ENCODE assay signal across 1 cellular context in the genomic region with DNA sequence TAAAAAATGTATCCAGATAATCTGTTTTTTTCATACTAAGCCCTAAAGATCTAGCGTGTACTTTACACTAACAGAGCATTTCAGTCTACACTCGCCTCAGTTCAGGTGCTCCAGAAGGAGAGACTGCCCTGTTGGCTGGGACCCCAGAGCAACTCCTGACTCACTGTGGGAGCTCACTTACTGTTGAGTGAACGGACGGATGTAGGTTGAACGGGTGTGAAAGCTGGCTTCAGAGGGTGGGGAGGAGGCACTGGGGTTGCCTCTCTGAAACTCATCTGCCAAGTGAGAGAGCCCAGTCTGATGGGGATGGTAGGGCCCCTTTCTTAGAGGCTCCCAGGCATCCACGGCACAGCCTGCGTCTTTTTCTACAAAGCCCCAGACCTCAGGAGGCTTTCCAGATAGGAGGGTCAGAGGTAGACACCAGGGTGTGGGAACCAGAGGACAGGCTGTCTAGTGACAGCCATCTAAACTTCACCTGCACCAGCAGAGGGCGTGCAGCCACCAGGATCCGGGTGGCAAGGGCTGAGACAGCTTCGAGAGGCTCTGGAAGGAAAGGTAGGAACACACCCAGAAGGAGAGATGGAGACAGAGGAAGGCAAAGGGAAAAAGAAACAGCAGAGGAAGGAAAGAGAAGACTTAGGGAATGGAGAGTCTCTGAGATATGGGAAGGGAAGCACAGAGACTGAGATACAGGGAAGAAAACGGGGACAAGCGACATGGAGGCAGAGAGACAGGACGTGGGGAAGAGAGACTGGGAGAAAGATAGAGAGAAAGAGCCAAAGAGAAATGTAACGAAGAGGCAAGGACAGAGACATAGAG.
TF ChIP-seq lines count a peak whose summit lies in the region.

No MANE protein-coding gene starts in this region.

TF ChIP-seq in K562, 482 proteins besides CTCF, POLR2A, EP300 and RAD21 (continued from another document and continues in another):
- TF ChIP-seq BRF2 (IDR thresholded peaks at IDR 0.05; ENCODE audit: borderline replicate concordance, insufficient read depth, insufficient read length), result no peak
- no peak for TF ChIP-seq FOXJ2 (tag; IDR thresholded peaks at IDR 0.05)
- TF ChIP-seq HNRNPUL1 (IDR thresholded peaks at IDR 0.05; ENCODE audit: low read length), result no peak
- peak; percentile 98 for TF ChIP-seq LARP7 (IDR thresholded peaks at IDR 0.05)
- no peak for TF ChIP-seq RFX7 (CRISPR knock-in tag; IDR thresholded peaks at IDR 0.05)
- no peak for TF ChIP-seq DIDO1 (tag; IDR thresholded peaks at IDR 0.05; ENCODE audit: low read depth)
- TF ChIP-seq STAT6 (CRISPR knock-in tag; IDR thresholded peaks at IDR 0.05), result no peak
- TF ChIP-seq FOXA3 (CRISPR knock-in tag; conservative IDR thresholded peaks at IDR 0.05 in 1 of 2, IDR thresholded peaks at IDR 0.05 in 1 of 2), result no peak
- TF ChIP-seq ZNF639 (CRISPR knock-in tag; conservative IDR thresholded peaks at IDR 0.05 in 1 of 2, IDR thresholded peaks at IDR 0.05 in 1 of 2), result no peak
- TF ChIP-seq NFRKB (IDR thresholded peaks at IDR 0.05; ENCODE audit: low read depth), result no peak
- no peak for TF ChIP-seq SNIP1 (IDR thresholded peaks at IDR 0.05; ENCODE audit: low read depth)
- TF ChIP-seq RBM39 (optimal IDR thresholded peaks at IDR 0.05; ENCODE audit: low read depth, low read length), result no peak
- TF ChIP-seq REST (CRISPR knock-in tag; IDR thresholded peaks at IDR 0.05; ENCODE audit: low read depth), result no peak
- no peak for TF ChIP-seq ZNF445 (CRISPR knock-in tag; IDR thresholded peaks at IDR 0.05; ENCODE audit: low read depth)
- TF ChIP-seq SIN3B (IDR thresholded peaks at IDR 0.05; ENCODE audit: low read depth), result no peak
- TF ChIP-seq FIP1L1 (IDR thresholded peaks at IDR 0.05; ENCODE audit: low read depth, low read length, poor library complexity, severe bottlenecking), result no peak
- TF ChIP-seq, protein P1, sequence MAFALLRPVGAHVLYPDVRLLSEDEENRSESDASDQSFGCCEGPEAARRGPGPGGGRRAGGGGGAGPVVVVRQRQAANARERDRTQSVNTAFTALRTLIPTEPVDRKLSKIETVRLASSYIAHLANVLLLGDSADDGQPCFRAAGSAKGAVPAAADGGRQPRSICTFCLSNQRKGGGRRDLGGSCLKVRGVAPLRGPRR (CRISPR knock-in tag; IDR thresholded peaks at IDR 0.05), result no peak
- TF ChIP-seq HDAC6 (IDR thresholded peaks at IDR 0.05; ENCODE audit: low read depth, low read length), result no peak
- TF ChIP-seq HLTF (IDR thresholded peaks at IDR 0.05), result peak; percentile 95; the same call in 1 of the 2 replicates
- TF ChIP-seq ZNF583 (CRISPR knock-in tag; IDR thresholded peaks at IDR 0.05), result no peak
- TF ChIP-seq, protein P2, sequence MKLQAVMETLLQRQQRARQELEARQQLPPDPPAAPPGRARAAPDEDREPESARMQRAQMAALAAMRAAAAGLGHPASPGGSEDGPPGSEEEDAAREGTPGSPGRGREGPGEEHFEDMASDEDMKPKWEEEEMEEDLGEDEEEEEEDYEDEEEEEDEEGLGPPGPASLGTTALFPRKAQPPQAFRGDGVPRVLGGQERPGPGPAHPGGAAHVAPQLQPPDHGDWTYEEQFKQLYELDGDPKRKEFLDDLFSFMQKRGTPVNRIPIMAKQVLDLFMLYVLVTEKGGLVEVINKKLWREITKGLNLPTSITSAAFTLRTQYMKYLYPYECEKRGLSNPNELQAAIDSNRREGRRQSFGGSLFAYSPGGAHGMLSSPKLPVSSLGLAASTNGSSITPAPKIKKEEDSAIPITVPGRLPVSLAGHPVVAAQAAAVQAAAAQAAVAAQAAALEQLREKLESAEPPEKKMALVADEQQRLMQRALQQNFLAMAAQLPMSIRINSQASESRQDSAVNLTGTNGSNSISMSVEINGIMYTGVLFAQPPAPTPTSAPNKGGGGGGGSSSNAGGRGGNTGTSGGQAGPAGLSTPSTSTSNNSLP (IDR thresholded peaks at IDR 0.05; ENCODE audit: borderline replicate concordance, low read depth, low read length), result no peak
- TF ChIP-seq ELK1 (CRISPR knock-in tag; IDR thresholded peaks at IDR 0.05), result no peak
- no peak; the same call in 1 of the 2 replicates for TF ChIP-seq MTA2 (IDR thresholded peaks at IDR 0.05; ENCODE audit: low read depth)
- no peak for TF ChIP-seq HMG20B (CRISPR knock-in tag; IDR thresholded peaks at IDR 0.05)
- TF ChIP-seq SRSF3 (IDR thresholded peaks at IDR 0.05; ENCODE audit: insufficient read depth, low read length), result no peak
- TF ChIP-seq ZFPM2 (CRISPR knock-in tag; IDR thresholded peaks at IDR 0.05), result no peak
- TF ChIP-seq LEF1 (IDR thresholded peaks at IDR 0.05), result no peak
- no peak for TF ChIP-seq ZNF311 (CRISPR knock-in tag; IDR thresholded peaks at IDR 0.05)
- TF ChIP-seq DDX20 (tag; IDR thresholded peaks at IDR 0.05; ENCODE audit: low read depth), result no peak
- TF ChIP-seq, protein P3, sequence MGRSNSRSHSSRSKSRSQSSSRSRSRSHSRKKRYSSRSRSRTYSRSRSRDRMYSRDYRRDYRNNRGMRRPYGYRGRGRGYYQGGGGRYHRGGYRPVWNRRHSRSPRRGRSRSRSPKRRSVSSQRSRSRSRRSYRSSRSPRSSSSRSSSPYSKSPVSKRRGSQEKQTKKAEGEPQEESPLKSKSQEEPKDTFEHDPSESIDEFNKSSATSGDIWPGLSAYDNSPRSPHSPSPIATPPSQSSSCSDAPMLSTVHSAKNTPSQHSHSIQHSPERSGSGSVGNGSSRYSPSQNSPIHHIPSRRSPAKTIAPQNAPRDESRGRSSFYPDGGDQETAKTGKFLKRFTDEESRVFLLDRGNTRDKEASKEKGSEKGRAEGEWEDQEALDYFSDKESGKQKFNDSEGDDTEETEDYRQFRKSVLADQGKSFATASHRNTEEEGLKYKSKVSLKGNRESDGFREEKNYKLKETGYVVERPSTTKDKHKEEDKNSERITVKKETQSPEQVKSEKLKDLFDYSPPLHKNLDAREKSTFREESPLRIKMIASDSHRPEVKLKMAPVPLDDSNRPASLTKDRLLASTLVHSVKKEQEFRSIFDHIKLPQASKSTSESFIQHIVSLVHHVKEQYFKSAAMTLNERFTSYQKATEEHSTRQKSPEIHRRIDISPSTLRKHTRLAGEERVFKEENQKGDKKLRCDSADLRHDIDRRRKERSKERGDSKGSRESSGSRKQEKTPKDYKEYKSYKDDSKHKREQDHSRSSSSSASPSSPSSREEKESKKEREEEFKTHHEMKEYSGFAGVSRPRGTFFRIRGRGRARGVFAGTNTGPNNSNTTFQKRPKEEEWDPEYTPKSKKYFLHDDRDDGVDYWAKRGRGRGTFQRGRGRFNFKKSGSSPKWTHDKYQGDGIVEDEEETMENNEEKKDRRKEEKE (IDR thresholded peaks at IDR 0.05; ENCODE audit: borderline replicate concordance in 1 of 2, control insufficient read depth in 1 of 2, low read depth in 2 of 2, low read length in 1 of 2), result 0 out of 4 replicates have a peak, but pooled peaks of 1 of the 2 experiments have one; percentile 57
